Comparison of ENCODE assay signal across 18 cellular contexts in genomic region chr2:110818767-110819481, GRCh38.
A peak's percentile ranks its signal among the peaks of the same experiment; 100 is the strongest.
DNase-seq lines count a peak whose midpoint lies in the region; ATAC-seq, FAIRE-seq and TF ChIP-seq lines count a peak whose summit lies in the region.
"Had no signal": no experiment of that assay in that cellular context is flagged by ENCODE, and none has a peak within 500 bp of the region (broad histone marks: within the 10 kb centered on the region; RNA-seq: fewer than 3 reads in every experiment).

No MANE protein-coding gene starts in this region.

- BruUV-seq in Panc1 (replicated peaks; lab: Mats Ljungman, UMichigan), result no TSS peak

- TF ChIP-seq CTCF in BE2C (IDR thresholded peaks at IDR 0.05; ENCODE audit: low read depth, low read length), result peak; percentile 16
- peak; percentile 20; the same call in 1 of the 2 replicates for TF ChIP-seq CTCF in Panc1 (IDR thresholded peaks at IDR 0.05)
- no peak for TF ChIP-seq CTCF in mesothelial cell of epicardium (IDR thresholded peaks at IDR 0.05; ENCODE audit: unreplicated experiment)

- H3K27ac ChIP-seq in Panc1 (ENCODE audit: low read length), result no peak overlapping the region
- H3K27ac ChIP-seq: BLaER1 treated with 17β-estradiol and CSF1 and Interleukin-3, amounts not matched to agents 10 nM and 100 nM; PC-9; stomach had no signal

- POLR2A ChIA-PET in Panc1 (lab: Charles Lee), result no interaction called here

- H3K36me3 ChIP-seq in BE2C (no peaks in the 10 kb centered on the region), Panc1 (ENCODE audit: control insufficient read depth, insufficient read depth, low read length) (no peaks in the 10 kb centered on the region)
- H3K36me3 ChIP-seq: BLaER1 treated with 17β-estradiol and CSF1 and Interleukin-3, amounts not matched to agents 10 nM and 100 nM; stomach had no signal

- CTCF ChIA-PET in Panc1 (lab: Charles Lee), result no interaction called here

- no peak for ATAC-seq in Panc1
- no peak for ATAC-seq in HG02884 (IDR thresholded peaks at IDR 0.05; ENCODE audit: unreplicated experiment)
- ATAC-seq: left cardiac atrium, natural killer cell had no signal

- no peaks in the 10 kb centered on the region for H3K4me1 Mint-ChIP-seq in mesothelial cell of epicardium
- H3K4me1 Mint-ChIP-seq: brain had no signal

- peaks cover 55% of the 10 kb centered on the region for H3K27me3 Mint-ChIP-seq in mesothelial cell of epicardium (ENCODE audit: low read depth)

- FAIRE-seq in GM12892 (lab: Jason Lieb, UNC), result peak; percentile 33

- peaks cover 12% of the 10 kb centered on the region for H3K9me3 Mint-ChIP-seq in mesothelial cell of epicardium
- H3K9me3 Mint-ChIP-seq: natural killer cell had no signal

- H3K9me3 ChIP-seq in BE2C (no peaks in the 10 kb centered on the region), Panc1 (ENCODE audit: control insufficient read depth, insufficient read depth, low read depth, low read length) (peaks cover 4% of the 10 kb centered on the region; the same call in 1 of the 2 replicates)

- H3K4me1 ChIP-seq in BE2C, result no peaks in the 10 kb centered on the region
- no peaks in the 10 kb centered on the region for H3K4me1 ChIP-seq in Panc1 (ENCODE audit: control insufficient read depth, insufficient read depth, low read length)
- H3K4me1 ChIP-seq: stomach had no signal

- no peak overlapping the region for H3K4me3 Mint-ChIP-seq in mesothelial cell of epicardium
- H3K4me3 Mint-ChIP-seq: brain, natural killer cell had no signal

- H3K27me3 ChIP-seq in BE2C (no peaks in the 10 kb centered on the region), Panc1 (ENCODE audit: control insufficient read depth, insufficient read depth, low read length) (no peaks in the 10 kb centered on the region)
- H3K27me3 ChIP-seq: BLaER1 treated with 17β-estradiol and CSF1 and Interleukin-3, amounts not matched to agents 10 nM and 100 nM; stomach had no signal

- DNase-seq in BE2C (no peak), GM12892 (ENCODE audit: insufficient read length) (no peak), Panc1 (ENCODE audit: low read depth, low spot score) (no peak), iPS-NIHi11 (ENCODE audit: low spot score) (peak; percentile 31), mesothelial cell of epicardium (ENCODE audit: low spot score in 2 of 2, unreplicated experiment in 2 of 2) (no peak)
- DNase-seq in effector CD4-positive, alpha-beta T cell, result no peak
- no peak for DNase-seq in activated CD4-positive, alpha-beta T cell treated with anti-CD3 and anti-CD28 coated beads for 1 hour
- DNase-seq: activated CD4-positive, alpha-beta T cell treated with anti-CD3 and anti-CD28 coated beads, Interleukin-2, amount 50 U/mL, for 4 hours; activated effector memory CD4-positive, alpha-beta T cell treated with Interleukin-2 at 50 U/mL for 16 hours; GF-D8; glutamatergic neuron; left cardiac atrium; natural killer cell; PC-9; stomach had no signal

- no peak for TF ChIP-seq POLR2A in GM12892 (IDR thresholded peaks at IDR 0.05; ENCODE audit: low read depth, low read length)

- H3K36me3 Mint-ChIP-seq in mesothelial cell of epicardium, result no peaks in the 10 kb centered on the region
- H3K36me3 Mint-ChIP-seq: brain had no signal

- H3K4me3 ChIP-seq in BE2C (ENCODE audit: low read depth, low read length) (no peak overlapping the region), Panc1 (ENCODE audit: low read depth in 2 of 2, low read length in 2 of 2) (no peak overlapping the region)
- H3K4me3 ChIP-seq: BLaER1 treated with 17β-estradiol and CSF1 and Interleukin-3, amounts not matched to agents 10 nM and 100 nM; PC-9; stomach had no signal

- H3K27ac Mint-ChIP-seq in mesothelial cell of epicardium, result no peak overlapping the region
- H3K27ac Mint-ChIP-seq: natural killer cell had no signal

- intact Hi-C loops in Panc1 (cut with micrococcal nuclease; ENCODE audit: unreplicated experiment), result no loop called here

- in situ Hi-C loops in Panc1 (cut with HindIII; ENCODE audit: low pct_unique_long_range_greater_than_20kb, low sequenced_read_pairs), result no loop called here
